Comparison of ENCODE assay signal across 1 cellular context in the genomic region with DNA sequence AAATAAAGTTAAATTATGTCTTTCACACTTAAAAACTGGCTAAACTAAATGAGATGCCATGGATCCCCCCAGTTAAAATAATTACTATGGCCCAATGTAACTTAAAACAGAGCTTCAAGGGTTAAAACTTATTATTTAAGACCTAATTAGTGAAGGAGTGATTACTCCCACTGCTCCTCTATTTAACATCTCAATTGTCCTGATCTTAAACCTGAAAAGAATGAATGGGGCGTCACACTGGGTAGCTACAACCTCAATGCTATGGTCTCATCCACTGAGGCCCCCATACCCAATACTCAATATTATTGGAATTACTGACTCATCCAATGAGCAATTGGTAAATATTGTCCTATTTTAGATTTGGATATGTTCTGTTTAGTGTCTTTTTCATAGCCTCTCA.
TF ChIP-seq lines count a peak whose summit lies in the region.

No MANE protein-coding gene starts in this region.

TF ChIP-seq in H1, 55 proteins besides CTCF, POLR2A, EP300 and RAD21:
- TF ChIP-seq BCL11A (IDR thresholded peaks at IDR 0.05; ENCODE audit: low read depth in 2 of 2, low read length in 2 of 2) (peak in 1 of 2 experiments; percentile 63), JUND (IDR thresholded peaks at IDR 0.05; ENCODE audit: low read length) (peak; percentile 42), SP2 (IDR thresholded peaks at IDR 0.05; ENCODE audit: low read length) (no peak), SIN3A (conservative IDR thresholded peaks at IDR 0.05 in 1 of 2, IDR thresholded peaks at IDR 0.05 in 1 of 2; ENCODE audit: low read depth in 1 of 2, low read length in 2 of 2) (no peak), SP1 (IDR thresholded peaks at IDR 0.05; ENCODE audit: low read depth, low read length) (no peak), TCF12 (IDR thresholded peaks at IDR 0.05; ENCODE audit: low read depth, low read length) (no peak), GABPA (IDR thresholded peaks at IDR 0.05; ENCODE audit: borderline replicate concordance, insufficient read depth, low read length) (no peak), NANOG (IDR thresholded peaks at IDR 0.05; ENCODE audit: insufficient read depth, low read depth, low read length, poor library complexity, severe bottlenecking) (peak; percentile 83), RBBP5 (IDR thresholded peaks at IDR 0.05; ENCODE audit: borderline replicate concordance, low read depth, low read length) (no peak)
TF ChIP-seq in H1: peak in this region for 3.
